ENCODE assay signal across 8 cellular contexts in genomic region chr3:141410408-141410807, GRCh38. TPM values are rescaled to one million over a fixed set of nuclear protein-coding genes. Genes with fewer than 3 reads are reported as not detected.
DNase-seq lines count a peak whose midpoint lies in the region; ATAC-seq and TF ChIP-seq lines count a peak whose summit lies in the region.

No MANE protein-coding gene starts in this region.

- peaks cover 15% of the 10 kb centered on the region for H3K4me1 ChIP-seq in mesenchymal stem cell (ENCODE audit: control insufficient read depth, insufficient read depth, low read depth, low read length)

- H3K36me3 ChIP-seq in mesenchymal stem cell (ENCODE audit: control insufficient read depth in 1 of 2, insufficient read depth in 2 of 2, low read depth in 1 of 2, low read length in 2 of 2), result peaks cover 16 to 78% of the 10 kb centered on the region in 2 experiments

- no peak for DNase-seq in stimulated activated naive CD8-positive, alpha-beta T cell treated with anti-CD3 and anti-CD28 coated beads, Interleukin-15, amount 100 ng/mL, for 72 hours
- peak; percentile 90 for DNase-seq in cardiac fibroblast (ENCODE audit: low read depth in 2 of 2)
- peak; percentile 79 for DNase-seq in mesenchymal stem cell
- no peak for DNase-seq in activated T-cell treated with anti-CD3 and anti-CD28 coated beads for 4 hours

- peaks cover 27% of the 10 kb centered on the region for H3K79me1 ChIP-seq in mesenchymal stem cell (replicated peaks; ENCODE audit: low read length, poor library complexity, severe bottlenecking)

- no peaks in the 10 kb centered on the region for H3K9me3 ChIP-seq in mesenchymal stem cell (ENCODE audit: control insufficient read depth, low read length)

- H3K36me3 Mint-ChIP-seq in stimulated activated naive CD8-positive, alpha-beta T cell treated with anti-CD3 and anti-CD28 coated beads, Interleukin-15, Interleukin-2, amounts not matched to agents 100 ng/mL and 50 ng/mL, for 24 hours (ENCODE audit: low read depth), result peaks cover 28% of the 10 kb centered on the region

- H3K27me3 ChIP-seq in mesenchymal stem cell (ENCODE audit: control insufficient read depth in 1 of 2, insufficient read depth in 1 of 2, low read length in 2 of 2), result no peaks in the 10 kb centered on the region

- H3K4me3 ChIP-seq in cardiac fibroblast (replicated peaks in 1 of 2; ENCODE audit: low read depth in 2 of 2, low read length in 2 of 2) (no peak overlapping the region), mesenchymal stem cell (ENCODE audit: insufficient read depth in 1 of 2, low read depth in 1 of 2, low read length in 2 of 2) (no peak overlapping the region)

- H2BK15ac ChIP-seq in mesenchymal stem cell (ENCODE audit: low read depth, poor library complexity, severe bottlenecking), result no peak overlapping the region

- peaks cover 75% of the 10 kb centered on the region for H3K4me1 Mint-ChIP-seq in stimulated activated naive CD8-positive, alpha-beta T cell treated with anti-CD3 and anti-CD28 coated beads, Interleukin-15, Interleukin-2, amounts not matched to agents 100 ng/mL and 50 ng/mL, for 24 hours (ENCODE audit: low read depth)
- H3K4me1 Mint-ChIP-seq in stimulated activated naive CD8-positive, alpha-beta T cell treated with anti-CD3 and anti-CD28 coated beads, Interleukin-15, amount 100 ng/mL, for 72 hours, result peaks cover 78% of the 10 kb centered on the region

- no peaks in the 10 kb centered on the region for H3K9me3 Mint-ChIP-seq in stimulated activated naive CD8-positive, alpha-beta T cell treated with anti-CD3 and anti-CD28 coated beads, Interleukin-15, Interleukin-2, amounts not matched to agents 100 ng/mL and 50 ng/mL, for 24 hours
- H3K9me3 Mint-ChIP-seq in stimulated activated naive CD8-positive, alpha-beta T cell treated with anti-CD3 and anti-CD28 coated beads, Interleukin-15, amount 100 ng/mL, for 72 hours, result no peaks in the 10 kb centered on the region

- H4K8ac ChIP-seq in mesenchymal stem cell (ENCODE audit: low read length), result peak overlapping the region; percentile 8

- H3K4ac ChIP-seq in mesenchymal stem cell (ENCODE audit: low read depth in 1 of 2, low read length in 2 of 2), result peak overlapping the region in 1 of 2 experiments; percentile 24

- no peak overlapping the region for H2AFZ ChIP-seq in mesenchymal stem cell (ENCODE audit: low read depth, low read length)

- no peak overlapping the region for H2BK5ac ChIP-seq in mesenchymal stem cell (ENCODE audit: low read depth, low read length, poor library complexity, severe bottlenecking)

- H2AK5ac ChIP-seq in mesenchymal stem cell (ENCODE audit: low read length, severe bottlenecking), result peak overlapping the region; percentile 75

- TF ChIP-seq CTCF in cardiac fibroblast (IDR thresholded peaks at IDR 0.05; ENCODE audit: low read depth, low read length), result no peak

- no peak overlapping the region for H2BK120ac ChIP-seq in mesenchymal stem cell (ENCODE audit: low read depth, low read length)

- H3K27ac Mint-ChIP-seq in stimulated activated naive CD8-positive, alpha-beta T cell treated with anti-CD3 and anti-CD28 coated beads, Interleukin-15, Interleukin-2, amounts not matched to agents 100 ng/mL and 50 ng/mL, for 24 hours, result peak overlapping the region; percentile 84
- H3K27ac Mint-ChIP-seq in stimulated activated naive CD8-positive, alpha-beta T cell treated with anti-CD3 and anti-CD28 coated beads, Interleukin-15, amount 100 ng/mL, for 72 hours, result peak overlapping the region in 1 of 2 donors; percentile 98

- no peak overlapping the region for H3K4me2 ChIP-seq in mesenchymal stem cell (ENCODE audit: low read length, poor library complexity, severe bottlenecking)

- no peak for ATAC-seq in stimulated activated naive CD8-positive, alpha-beta T cell treated with anti-CD3 and anti-CD28 coated beads, Interleukin-15, amount 100 ng/mL, for 72 hours
- ATAC-seq in GM21825 (IDR thresholded peaks at IDR 0.05; ENCODE audit: unreplicated experiment) (no peak), HG02973 (IDR thresholded peaks at IDR 0.05; ENCODE audit: unreplicated experiment) (no peak), HG03025 (IDR thresholded peaks at IDR 0.05; ENCODE audit: low FRiP score, unreplicated experiment) (no peak)

- peak overlapping the region in 1 of 2 experiments; percentile 70 for H3K18ac ChIP-seq in mesenchymal stem cell (ENCODE audit: low read depth in 1 of 2, low read length in 2 of 2)

- WGBS in mesenchymal stem cell, result 66% methylated on average over 2 of the region's 3 CpGs

- H3K14ac ChIP-seq in mesenchymal stem cell (ENCODE audit: low read length in 2 of 2), result no peak overlapping the region

- H2BK12ac ChIP-seq in mesenchymal stem cell (ENCODE audit: low read length in 2 of 2), result peak overlapping the region in 1 of 2 experiments; percentile 17

- H4K91ac ChIP-seq in mesenchymal stem cell (ENCODE audit: low read length), result peak overlapping the region; percentile 0

- no peak overlapping the region for H3K23ac ChIP-seq in mesenchymal stem cell (ENCODE audit: low read length in 2 of 2)

- peak overlapping the region; percentile 33 for H3K27ac ChIP-seq in mesenchymal stem cell (ENCODE audit: low read length, poor library complexity, severe bottlenecking)

- no peak overlapping the region for H3K4me3 Mint-ChIP-seq in stimulated activated naive CD8-positive, alpha-beta T cell treated with anti-CD3 and anti-CD28 coated beads, Interleukin-15, Interleukin-2, amounts not matched to agents 100 ng/mL and 50 ng/mL, for 24 hours
- peak overlapping the region in 1 of 2 donors; percentile 21 for H3K4me3 Mint-ChIP-seq in stimulated activated naive CD8-positive, alpha-beta T cell treated with anti-CD3 and anti-CD28 coated beads, Interleukin-15, amount 100 ng/mL, for 72 hours

- no peaks in the 10 kb centered on the region for H3K27me3 Mint-ChIP-seq in stimulated activated naive CD8-positive, alpha-beta T cell treated with anti-CD3 and anti-CD28 coated beads, Interleukin-15, Interleukin-2, amounts not matched to agents 100 ng/mL and 50 ng/mL, for 24 hours
- no peaks in the 10 kb centered on the region for H3K27me3 Mint-ChIP-seq in stimulated activated naive CD8-positive, alpha-beta T cell treated with anti-CD3 and anti-CD28 coated beads, Interleukin-15, amount 100 ng/mL, for 72 hours

- peak overlapping the region; percentile 92 for H3K9ac ChIP-seq in mesenchymal stem cell (ENCODE audit: low read length)

RNA-seq across cellular contexts. Expression of gene ZBTB38, which starts 42.1 kb away (rescaled TPM):
- polyA plus RNA-seq in mesenchymal stem cell (2013, experiment 1 of 2), result 42.0 TPM
- 39.5 TPM for polyA plus RNA-seq in mesenchymal stem cell (2013, experiment 2 of 2)

Comparison
In these comparisons a context has a peak if more than half of its experiments do, and no peak if none do; other contexts are left out.
1. DNase-seq: peak in cardiac fibroblast (2 of 2) and mesenchymal stem cell (single experiment); none in stimulated activated naive CD8-positive, alpha-beta T cell treated with anti-CD3 and anti-CD28 coated beads, Interleukin-15, amount 100 ng/mL, for 72 hours (0 of 2) and activated T-cell treated with anti-CD3 and anti-CD28 coated beads for 4 hours (single experiment).